ENCODE assay signal across 1 cellular context in the genomic region with DNA sequence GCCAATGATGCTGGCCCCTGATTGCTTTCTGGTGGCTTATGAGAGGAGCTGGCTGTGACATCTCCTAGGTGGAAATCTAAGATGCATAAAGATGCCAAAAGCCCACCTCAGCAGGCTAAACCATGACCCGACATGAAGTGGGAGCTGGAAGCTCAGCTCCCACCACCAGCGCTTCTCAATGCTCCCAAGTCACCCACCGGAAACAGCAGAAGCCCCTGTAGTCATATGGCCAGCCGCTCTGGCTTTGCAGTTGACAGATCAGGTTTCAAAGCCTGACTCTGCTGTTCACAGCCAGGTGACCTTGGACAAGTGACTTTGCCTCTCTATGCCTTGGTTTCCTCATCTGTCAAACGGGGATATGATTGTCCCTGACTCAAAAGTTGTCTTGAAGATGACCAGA.
TF ChIP-seq lines count a peak whose summit lies in the region.

No MANE protein-coding gene starts in this region.

TF ChIP-seq in IMR-90, 13 proteins besides CTCF, POLR2A, EP300 and RAD21 (continued from another document):
- no peak for TF ChIP-seq USF2 (IDR thresholded peaks at IDR 0.05; ENCODE audit: low read depth, low read length)
- TF ChIP-seq MXI1 (IDR thresholded peaks at IDR 0.05; ENCODE audit: borderline replicate concordance, low read depth, low read length), result no peak
- no peak for TF ChIP-seq BHLHE40 (IDR thresholded peaks at IDR 0.05; ENCODE audit: low read depth, low read length)
- no peak for TF ChIP-seq MAFK (IDR thresholded peaks at IDR 0.05; ENCODE audit: low read depth, low read length)
- no peak for TF ChIP-seq FOS (IDR thresholded peaks at IDR 0.05; ENCODE audit: low read depth, low read length)
TF ChIP-seq in IMR-90: peak in this region for 0.
